16 cellular contexts compared by ENCODE assay signal in genomic region chr14:104202259-104203070, GRCh38.
DNase-seq lines count a peak whose midpoint lies in the region; ATAC-seq and TF ChIP-seq lines count a peak whose summit lies in the region.
"Had no signal": no experiment of that assay in that cellular context is flagged by ENCODE, and none has a peak within 500 bp of the region (broad histone marks: within the 10 kb centered on the region; RNA-seq: fewer than 3 reads in every experiment).

No MANE protein-coding gene starts in this region.

- no peak for TF ChIP-seq EP300 in transverse colon (IDR thresholded peaks at IDR 0.05; ENCODE audit: low read depth)

- H3K27ac Mint-ChIP-seq in mesothelial cell of epicardium = no peak overlapping the region
- H3K27ac Mint-ChIP-seq: activated T-cell treated with anti-CD3 and anti-CD28 coated beads, Interleukin-2, amount 50 U/mL, for 24 hours had no signal

- TF ChIP-seq POLR2A in body of pancreas (IDR thresholded peaks at IDR 0.05) (no peak), transverse colon (IDR thresholded peaks at IDR 0.05) (no peak)

- peak; percentile 70 for ATAC-seq in body of pancreas
- ATAC-seq in GM21447 (IDR thresholded peaks at IDR 0.05; ENCODE audit: unreplicated experiment) = no peak

- no peaks in the 10 kb centered on the region for H3K36me3 Mint-ChIP-seq in mesothelial cell of epicardium

- no peaks in the 10 kb centered on the region for H3K9me3 ChIP-seq in body of pancreas
- no peaks in the 10 kb centered on the region for H3K9me3 ChIP-seq in transverse colon
- H3K9me3 ChIP-seq: adrenal gland, esophagus squamous epithelium, neutrophil, spleen had no signal

- peaks cover 2% of the 10 kb centered on the region for H3K27me3 Mint-ChIP-seq in mesothelial cell of epicardium (ENCODE audit: low read depth)
- H3K27me3 Mint-ChIP-seq: activated T-cell treated with anti-CD3 and anti-CD28 coated beads, Interleukin-2, amount 50 U/mL, for 24 hours had no signal

- H3K36me3 ChIP-seq in body of pancreas (replicated peaks in 1 of 2; ENCODE audit: insufficient read depth in 1 of 2, low read depth in 2 of 2) (no peaks in the 10 kb centered on the region), transverse colon (no peaks in the 10 kb centered on the region)
- H3K36me3 ChIP-seq: adrenal gland, esophagus squamous epithelium, neutrophil, spleen had no signal

- H3K4me1 ChIP-seq in body of pancreas = peaks cover 13% of the 10 kb centered on the region
- peaks cover 0 to 4% (median 0%) of the 10 kb centered on the region in 4 donors for H3K4me1 ChIP-seq in transverse colon
- H3K4me1 ChIP-seq: adrenal gland, esophagus squamous epithelium had no signal

- WGBS in body of pancreas, 2 donors = 31 to 35% methylated on average over 19 to 27 of the region's 27 CpGs
- 44 to 72% methylated on average over 3 to 11 of the region's 27 CpGs for WGBS in transverse colon (ENCODE audit: low coverage in 1 of 2), 2 donors

- no peak overlapping the region for H3K4me3 Mint-ChIP-seq in mesothelial cell of epicardium
- H3K4me3 Mint-ChIP-seq: activated T-cell treated with anti-CD3 and anti-CD28 coated beads, Interleukin-2, amount 50 U/mL, for 24 hours had no signal

- H3K4me3 ChIP-seq in body of pancreas = no peak overlapping the region
- H3K4me3 ChIP-seq in transverse colon = no peak overlapping the region
- H3K4me3 ChIP-seq: adrenal gland, esophagus squamous epithelium, spleen had no signal

- intact Hi-C loops in body of pancreas (cut with DNase I) = no loop called here
- intact Hi-C loops in transverse colon (cut with DNase I; ENCODE audit: low total_unique reads) = no loop called here

- H3K4me1 Mint-ChIP-seq in mesothelial cell of epicardium = peaks cover 9% of the 10 kb centered on the region

- DNase-seq in NCI-H2081 (lab: John Stamatoyannopoulos, UW) = peak; percentile 81 to 92
- DNase-seq in NCI-H2081 treated with DMSO at 0.1 percent for 48 hours (lab: John Stamatoyannopoulos, UW) = no peak
- peak; percentile 32 for DNase-seq in NCI-H2196 treated with DMSO at 0.1 percent for 48 hours (lab: John Stamatoyannopoulos, UW; ENCODE audit: unreplicated experiment)
- peak; percentile 70 to 89 (median 82) for DNase-seq in body of pancreas
- peak; percentile 39 for DNase-seq in transverse colon
- no peak for DNase-seq in mesothelial cell of epicardium (ENCODE audit: low spot score in 2 of 2, unreplicated experiment in 2 of 2)
- DNase-seq in RKO (ENCODE audit: low spot score) = no peak
- DNase-seq: activated CD4-positive, alpha-beta T cell treated with anti-CD3 and anti-CD28 coated beads for 48 hours; activated T-cell treated with anti-CD3 and anti-CD28 coated beads, Interleukin-2, amount 50 U/mL, for 24 hours; cortex of kidney; esophagus squamous epithelium; MM.1S; spleen had no signal

- no peak for TF ChIP-seq CTCF in body of pancreas (IDR thresholded peaks at IDR 0.05)
- no peak for TF ChIP-seq CTCF in transverse colon (IDR thresholded peaks at IDR 0.05)
- TF ChIP-seq CTCF in mesothelial cell of epicardium (IDR thresholded peaks at IDR 0.05; ENCODE audit: unreplicated experiment) = no peak

- peak overlapping the region in 1 of 4 donors; percentile 8 for H3K27ac ChIP-seq in body of pancreas
- H3K27ac ChIP-seq in transverse colon = no peak overlapping the region
- H3K27ac ChIP-seq: adrenal gland, esophagus squamous epithelium, neutrophil, spleen had no signal

- H3K9me3 Mint-ChIP-seq in mesothelial cell of epicardium = no peaks in the 10 kb centered on the region
- H3K9me3 Mint-ChIP-seq: activated T-cell treated with anti-CD3 and anti-CD28 coated beads, Interleukin-2, amount 50 U/mL, for 24 hours had no signal

- H3K27me3 ChIP-seq in body of pancreas (no peaks in the 10 kb centered on the region), transverse colon (no peaks in the 10 kb centered on the region)
- H3K27me3 ChIP-seq: adrenal gland, neutrophil had no signal

- in situ Hi-C loops in transverse colon (cut with MboI; ENCODE audit: low pct_ligation_motif_present in 1 of 4, low pct_unique_long_range_greater_than_20kb in 1 of 4, low sequenced_read_pairs in 3 of 4) = no loop called here

Comparison
In these comparisons a context has a peak if more than half of its experiments do, and no peak if none do; other contexts are left out.
1. DNase-seq: peak in NCI-H2081 (2 of 2), NCI-H2196 treated with DMSO at 0.1 percent for 48 hours (single experiment), body of pancreas (4 of 4) and transverse colon (single experiment); none in NCI-H2081 treated with DMSO at 0.1 percent for 48 hours (single experiment), mesothelial cell of epicardium (0 of 2) and RKO (single experiment).